8 cellular contexts compared by ENCODE assay signal in the genomic region with DNA sequence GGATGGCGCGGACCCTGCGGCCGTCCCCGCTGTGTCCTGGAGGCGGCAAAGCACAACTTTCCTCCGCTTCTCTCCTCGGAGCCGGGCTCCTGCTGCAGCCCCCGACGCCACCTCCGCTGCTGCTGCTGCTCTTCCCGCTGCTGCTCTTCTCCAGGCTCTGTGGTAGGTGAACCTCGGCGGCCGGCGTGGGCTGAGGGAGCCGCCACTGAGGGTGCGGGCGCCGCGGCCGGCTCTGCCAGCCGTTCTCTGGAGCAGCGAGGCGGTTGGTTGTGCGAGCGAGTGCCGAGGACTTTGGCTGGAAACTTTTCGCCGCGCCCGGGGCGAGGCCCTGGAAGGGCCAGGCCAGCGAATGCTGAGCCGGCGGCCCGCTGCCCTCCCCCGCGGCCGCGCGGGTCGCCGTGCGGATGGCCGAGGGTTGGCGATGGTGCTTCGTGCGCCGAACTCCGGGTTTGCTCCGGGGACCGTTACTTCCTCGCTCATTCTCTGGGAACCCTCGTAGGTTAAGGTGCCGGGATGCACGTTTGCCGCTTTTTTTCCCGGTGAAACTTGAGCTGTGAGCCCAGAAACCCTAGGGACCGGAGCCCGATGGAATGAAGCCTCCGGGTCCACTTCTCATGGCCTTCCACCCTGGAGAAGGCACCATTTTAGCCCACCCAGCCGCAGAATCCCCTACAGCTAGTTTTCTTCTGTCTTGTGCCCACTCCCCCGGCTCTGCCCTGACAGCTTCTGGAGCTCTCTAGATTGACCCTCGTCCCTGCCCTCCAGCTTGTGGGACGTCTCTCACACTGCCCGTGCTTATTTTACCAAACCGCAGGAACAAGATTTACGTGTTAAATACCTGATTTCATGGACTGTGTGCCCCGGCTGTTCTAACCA. TPM values are rescaled to one million over a fixed set of nuclear protein-coding genes. Genes with fewer than 3 reads are reported as not detected.
DNase-seq lines count a peak whose midpoint lies in the region; ATAC-seq and TF ChIP-seq lines count a peak whose summit lies in the region.

No MANE protein-coding gene starts in this region.

- BruUV-seq in Panc1 (replicated peaks; lab: Mats Ljungman, UMichigan) = no TSS peak

- H3K4me3 ChIP-seq in Panc1 (ENCODE audit: low read depth in 2 of 2, low read length in 2 of 2) = peak overlapping the region; percentile 55 to 71
- H3K4me3 ChIP-seq in astrocyte of the cerebellum (ENCODE audit: low read depth, low read length) = peak overlapping the region; percentile 78
- peak overlapping the region; percentile 77 to 93 (median 87) for H3K4me3 ChIP-seq in skeletal muscle tissue (ENCODE audit: low read length in 3 of 3)

- H3K36me3 ChIP-seq in Panc1 (ENCODE audit: control insufficient read depth, insufficient read depth, low read length) (peaks cover 6% of the 10 kb centered on the region; the same call in 1 of the 2 replicates), skeletal muscle tissue (ENCODE audit: control insufficient read depth in 3 of 3, insufficient read depth in 3 of 3, low read length in 3 of 3) (no peaks in the 10 kb centered on the region)

- no peaks in the 10 kb centered on the region for H3K36me3 Mint-ChIP-seq in immature natural killer cell

- H3K9me3 ChIP-seq in Panc1 (ENCODE audit: control insufficient read depth, insufficient read depth, low read depth, low read length) (no peaks in the 10 kb centered on the region), skeletal muscle tissue (ENCODE audit: control insufficient read depth in 3 of 3, low read length in 3 of 3) (no peaks in the 10 kb centered on the region)

- H3K27me3 ChIP-seq in Panc1 (ENCODE audit: control insufficient read depth, insufficient read depth, low read length) = peaks cover 14% of the 10 kb centered on the region; the same call in 1 of the 2 replicates
- H3K27me3 ChIP-seq in skeletal muscle tissue (ENCODE audit: control insufficient read depth in 3 of 3, insufficient read depth in 3 of 3, low read length in 3 of 3) = peaks cover 0 to 7% (median 3%) of the 10 kb centered on the region in 3 donors

- no peaks in the 10 kb centered on the region for H3K9me3 Mint-ChIP-seq in immature natural killer cell

- in situ Hi-C loops in Panc1 (cut with HindIII; ENCODE audit: low pct_unique_long_range_greater_than_20kb, low sequenced_read_pairs) (no loop called here), astrocyte of the cerebellum (cut with HindIII; ENCODE audit: low sequenced_read_pairs) (loop anchor here (5.0 kb wide), 1 partner anchor 100 kb away; no protein-coding TSS in a partner anchor)

- DNase-seq in GM10266 (ENCODE audit: extremely low spot score) = peak; percentile 32
- no peak for DNase-seq in Panc1 (ENCODE audit: low read depth, low spot score)
- DNase-seq in astrocyte of the cerebellum (ENCODE audit: low read depth) = no peak
- peak; percentile 14 to 20 (median 17) for DNase-seq in immature natural killer cell
- no peak for DNase-seq in SIG-M5 (lab: John Stamatoyannopoulos, UW)
- DNase-seq in NCI-H446 (lab: John Stamatoyannopoulos, UW) = no peak

- no peak for TF ChIP-seq CTCF in GM10266 (IDR thresholded peaks at IDR 0.05; ENCODE audit: control insufficient read depth, insufficient read depth, low read depth, missing control alignments)
- TF ChIP-seq CTCF in Panc1 (IDR thresholded peaks at IDR 0.05) = no peak
- TF ChIP-seq CTCF in astrocyte of the cerebellum (IDR thresholded peaks at IDR 0.05; ENCODE audit: low read depth, low read length, missing control alignments) = no peak

- peak overlapping the region; percentile 86 to 91 (median 90) for H3K4me3 Mint-ChIP-seq in immature natural killer cell

- peak overlapping the region in 4 of 6 donors; percentile 52 to 88 (median 72) for H3K27ac Mint-ChIP-seq in immature natural killer cell

- H3K27me3 Mint-ChIP-seq in immature natural killer cell (ENCODE audit: low read depth in 3 of 3) = peaks cover 11 to 23% (median 19%) of the 10 kb centered on the region in 3 donors

- ATAC-seq in HG02588 (IDR thresholded peaks at IDR 0.05; ENCODE audit: unreplicated experiment) (peak; percentile 38), Panc1 (peak; percentile 49)

- intact Hi-C loops in Panc1 (cut with micrococcal nuclease; ENCODE audit: unreplicated experiment) = no loop called here

- peaks cover 27 to 29% of the 10 kb centered on the region in 2 donors for H3K4me1 Mint-ChIP-seq in immature natural killer cell

- CTCF ChIA-PET in Panc1 (lab: Charles Lee) = no interaction called here

- peak overlapping the region; percentile 69 to 81 (median 80) for H3K9ac ChIP-seq in skeletal muscle tissue (ENCODE audit: low read depth in 1 of 3, low read length in 3 of 3)

- POLR2A ChIA-PET in Panc1 (lab: Charles Lee) = no interaction called here

- H3K27ac ChIP-seq in Panc1 (ENCODE audit: low read length) (peak overlapping the region; percentile 37; the same call in 1 of the 2 replicates), skeletal muscle tissue (ENCODE audit: low read depth, low read length) (peak overlapping the region; percentile 49)

- peaks cover 10% of the 10 kb centered on the region for H3K4me1 ChIP-seq in Panc1 (ENCODE audit: control insufficient read depth, insufficient read depth, low read length)
- peaks cover 7 to 25% (median 12%) of the 10 kb centered on the region in 3 donors for H3K4me1 ChIP-seq in skeletal muscle tissue (ENCODE audit: control insufficient read depth in 3 of 3, insufficient read depth in 3 of 3, low read length in 3 of 3)

RNA-seq across cellular contexts. Expression of a gene that starts 0.6 kb away (rescaled TPM):
- total RNA-seq in Panc1 (2021; ENCODE audit: unreplicated experiment) = 18.8 TPM
- polyA plus RNA-seq in Panc1 (2012; ENCODE audit: insufficient read length) = 4.3 TPM
- polyA plus RNA-seq in immature natural killer cell = under 1 TPM in 2 of 3 donors, not detected in 1; 0.28 to 0.63 TPM
- 39.1 TPM for total RNA-seq in skeletal muscle tissue

Comparison
In these comparisons a context has a peak if more than half of its experiments do, and no peak if none do; other contexts are left out.
1. DNase-seq: peak in GM10266 (single experiment) and immature natural killer cell (3 of 3); none in Panc1 (single experiment), astrocyte of the cerebellum (single experiment), SIG-M5 (single experiment) and NCI-H446 (0 of 2).
2. Peak in every context shown above with its lines, with median percentiles within 50 percentile points of each other: H3K4me3 ChIP-seq.